1 cellular context compared by ENCODE assay signal in genomic region chr2:134220525-134220924, GRCh38.
TF ChIP-seq lines count a peak whose summit lies in the region.

No MANE protein-coding gene starts in this region.

TF ChIP-seq in H1, 55 proteins besides CTCF, POLR2A, EP300 and RAD21 (continued from another document):
- no peak for TF ChIP-seq ATF2 (IDR thresholded peaks at IDR 0.05; ENCODE audit: low read length)
- TF ChIP-seq MAX (IDR thresholded peaks at IDR 0.05), result no peak
- TF ChIP-seq ATF3 (IDR thresholded peaks at IDR 0.05; ENCODE audit: insufficient read depth, low read depth, low read length), result no peak
